27 cellular contexts compared by ENCODE assay signal in the genomic region with DNA sequence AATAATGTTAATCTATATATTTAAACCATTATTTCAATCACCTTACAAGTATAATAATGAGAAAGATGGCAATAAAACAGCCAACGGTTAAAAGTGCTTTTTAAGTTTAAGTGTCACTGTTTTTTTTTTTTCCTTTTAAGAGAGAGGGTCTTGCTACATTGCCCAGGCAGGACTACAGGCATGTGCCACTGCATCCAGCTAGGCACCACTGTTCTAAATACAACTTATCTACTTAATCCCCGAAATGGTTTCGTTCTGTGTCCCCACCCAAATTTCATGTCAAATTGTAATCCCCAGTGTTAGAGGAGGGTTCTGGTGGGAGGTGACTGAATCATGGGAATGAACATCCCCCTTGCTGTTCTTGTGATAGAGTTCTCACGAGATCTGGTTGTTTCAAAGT.
"Had no signal": no experiment of that assay in that cellular context is flagged by ENCODE, and none has a peak within 500 bp of the region (broad histone marks: within the 10 kb centered on the region; RNA-seq: fewer than 3 reads in every experiment).

No MANE protein-coding gene starts in this region.

- H3K9me3 Mint-ChIP-seq: activated CD4-positive, alpha-beta memory T cell treated with anti-CD3 and anti-CD28 coated beads for 36 hours; activated naive CD4-positive, alpha-beta T cell treated with anti-CD3 and anti-CD28 coated beads, Interleukin-2, amount 10 ng/mL, durations not matched to agents 7 days and 5 days; activated T-cell treated with anti-CD3 and anti-CD28 coated beads, Interleukin-2, amount 50 U/mL, for 24 hours; nephron had no signal

- H3K27ac Mint-ChIP-seq: activated CD4-positive, alpha-beta memory T cell treated with anti-CD3 and anti-CD28 coated beads for 36 hours; activated naive CD4-positive, alpha-beta T cell treated with anti-CD3 and anti-CD28 coated beads, Interleukin-2, amount 10 ng/mL, durations not matched to agents 7 days and 5 days; activated T-cell treated with anti-CD3 and anti-CD28 coated beads, Interleukin-2, amount 50 U/mL, for 24 hours; nephron had no signal

- H3K27me3 Mint-ChIP-seq: activated CD4-positive, alpha-beta memory T cell treated with anti-CD3 and anti-CD28 coated beads for 36 hours; activated naive CD4-positive, alpha-beta T cell treated with anti-CD3 and anti-CD28 coated beads, Interleukin-2, amount 10 ng/mL, durations not matched to agents 7 days and 5 days; activated T-cell treated with anti-CD3 and anti-CD28 coated beads, Interleukin-2, amount 50 U/mL, for 24 hours had no signal

- H3K27me3 ChIP-seq: breast epithelium, esophagus squamous epithelium, left lung, testis, transverse colon had no signal

- FAIRE-seq: colon, islet of Langerhans, urothelium cell line had no signal

- H3K36me3 ChIP-seq: breast epithelium had no signal

- H3K9me3 ChIP-seq: breast epithelium, esophagus squamous epithelium, left lung, lower lobe of right lung, mucosa of descending colon, testis, transverse colon had no signal

- H3K4me1 ChIP-seq: breast epithelium, lower lobe of right lung, testis, transverse colon had no signal

- ATAC-seq: left lung; lower lobe of right lung; mucosa of descending colon; right cardiac atrium; stimulated activated naive CD8-positive, alpha-beta T cell treated with anti-CD3 and anti-CD28 coated beads, Interleukin-15, Interleukin-2, amounts not matched to agents 100 U/mL and 50 U/mL, for 24 hours had no signal

- H3K4me3 Mint-ChIP-seq: activated CD4-positive, alpha-beta memory T cell treated with anti-CD3 and anti-CD28 coated beads for 36 hours; activated naive CD4-positive, alpha-beta T cell treated with anti-CD3 and anti-CD28 coated beads, Interleukin-2, amount 10 ng/mL, durations not matched to agents 7 days and 5 days; activated T-cell treated with anti-CD3 and anti-CD28 coated beads, Interleukin-2, amount 50 U/mL, for 24 hours; nephron had no signal

- H3K27ac ChIP-seq: breast epithelium, epithelial cell of prostate, esophagus squamous epithelium, left lung, lower lobe of right lung, testis, transverse colon had no signal

- H3K4me3 ChIP-seq: breast epithelium, esophagus squamous epithelium, left lung, lower lobe of right lung, mucosa of descending colon, testis, transverse colon had no signal

- DNase-seq: activated CD4-positive, alpha-beta memory T cell treated with anti-CD3 and anti-CD28 coated beads for 36 hours; activated CD4-positive, alpha-beta T cell treated with anti-CD3 and anti-CD28 coated beads for 48 hours; activated CD8-positive, alpha-beta memory T cell treated with anti-CD3 and anti-CD28 coated beads, Interleukin-2, amount 50 U/mL, for 4 hours; activated gamma-delta T cell; activated naive CD4-positive, alpha-beta T cell treated with anti-CD3 and anti-CD28 coated beads, Interleukin-2, amount 10 ng/mL, durations not matched to agents 7 days and 5 days; activated T-cell treated with anti-CD3 and anti-CD28 coated beads, Interleukin-2, amount 50 U/mL, for 24 hours; amygdala; dermis blood vessel endothelial cell; effector CD4-positive, alpha-beta T cell; esophagus squamous epithelium; foreskin melanocyte; left lung; lower lobe of right lung; mesendoderm; mucosa of descending colon; occipital lobe; right cardiac atrium; stimulated activated CD4-positive, alpha-beta T cell treated with anti-CD3 and anti-CD28 coated beads, Interleukin-2, amount 100 ng/mL, for 48 hours; stimulated activated naive CD8-positive, alpha-beta T cell treated with anti-CD3 and anti-CD28 coated beads, Interleukin-15, Interleukin-2, amounts not matched to agents 100 U/mL and 50 U/mL, for 24 hours; testis; transverse colon had no signal
